In the genomic region with DNA sequence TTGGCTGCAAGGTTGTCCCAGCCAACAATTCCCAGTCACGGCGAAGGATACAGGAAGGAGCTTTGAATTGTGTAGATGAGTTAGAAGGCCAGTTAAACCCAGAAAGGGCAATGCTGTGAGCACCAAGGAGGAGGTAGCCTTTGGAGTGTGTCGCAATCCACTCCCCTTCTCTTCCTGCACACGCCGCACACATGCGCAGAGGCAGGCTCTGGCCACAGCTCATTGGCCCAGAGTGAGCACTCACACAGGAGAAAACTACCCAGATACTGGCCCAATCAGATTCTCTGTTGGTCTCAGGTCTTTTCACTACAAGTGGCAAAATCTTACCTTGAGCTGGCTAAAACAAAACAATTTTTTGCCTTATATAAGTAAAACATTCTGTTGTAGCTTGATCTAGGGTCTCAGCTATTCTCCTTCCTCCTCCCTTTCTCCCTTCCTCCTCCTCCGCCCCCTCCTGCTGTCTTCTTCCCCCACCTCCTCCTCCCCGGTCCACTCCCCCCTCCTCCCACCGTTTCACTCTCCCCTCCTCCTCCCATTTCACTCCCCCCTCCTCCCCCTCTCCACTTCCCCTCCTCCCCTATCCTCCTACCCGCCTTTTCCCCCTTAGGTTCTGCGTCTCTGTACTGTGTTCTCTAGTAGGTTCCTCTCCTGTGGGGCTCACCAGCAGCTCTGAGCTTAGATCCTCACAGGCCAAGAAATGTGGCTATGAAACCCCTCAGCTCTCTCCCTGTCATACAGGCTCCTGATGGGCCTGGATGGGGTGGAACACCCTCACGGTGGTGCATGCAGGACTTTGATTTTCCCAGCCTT, we compare ENCODE assay signal across 9 cellular contexts.
DNase-seq lines count a peak whose midpoint lies in the region; ATAC-seq and TF ChIP-seq lines count a peak whose summit lies in the region.
"Had no signal": no experiment of that assay in that cellular context is flagged by ENCODE, and none has a peak within 500 bp of the region (broad histone marks: within the 10 kb centered on the region; RNA-seq: fewer than 3 reads in every experiment).

No MANE protein-coding gene starts in this region.

- H3K4me3 ChIP-seq in heart left ventricle = no peak overlapping the region
- no peak overlapping the region for H3K4me3 ChIP-seq in suprapubic skin

- CTCF ChIA-PET in activated CD4-positive, alpha-beta T cell treated with anti-CD3 and anti-CD28 coated beads for 36 hours (lab: Charles Lee) = interaction anchor here (0.8 to 1.3 kb wide), 2 partner anchors 9 to 78 kb away, joined by 3 read pairs; no protein-coding TSS in a partner anchor

- H3K9me3 ChIP-seq in heart left ventricle (peaks cover 0 to 4% (median 0%) of the 10 kb centered on the region in 12 donors), suprapubic skin (no peaks in the 10 kb centered on the region)

- peaks cover 28% of the 10 kb centered on the region for H3K4me1 Mint-ChIP-seq in activated CD4-positive, alpha-beta T cell treated with anti-CD3 and anti-CD28 coated beads for 36 hours
- H3K4me1 Mint-ChIP-seq in stimulated activated naive CD8-positive, alpha-beta T cell treated with anti-CD3 and anti-CD28 coated beads, Interleukin-15, amount 100 ng/mL, for 72 hours = peaks cover 22% of the 10 kb centered on the region

- POLR2A ChIA-PET in activated CD4-positive, alpha-beta T cell treated with anti-CD3 and anti-CD28 coated beads for 36 hours (lab: Charles Lee) = interaction anchor here (0.5 to 0.6 kb wide), 3 partner anchors 9 to 548 kb away, joined by 3 to 4 read pairs (median 3); partner anchors contain the start of gene CPPED1

- intact Hi-C loops in activated CD4-positive, alpha-beta T cell treated with anti-CD3 and anti-CD28 coated beads for 36 hours (cut with DNase I, micrococcal nuclease) = loop anchor here (2.0 to 10.0 kb wide), 4 partner anchors 80 to 994 kb away; no protein-coding TSS in a partner anchor
- intact Hi-C loops in heart left ventricle (cut with DNase I) = loop anchor here in 7 of 10 donors (5.0 to 10.0 kb wide), 5 partner anchors 359 to 996 kb away; no protein-coding TSS in a partner anchor

- peaks cover 0 to 24% (median 1%) of the 10 kb centered on the region in 12 donors for H3K4me1 ChIP-seq in heart left ventricle
- no peaks in the 10 kb centered on the region for H3K4me1 ChIP-seq in suprapubic skin

- ATAC-seq in activated CD4-positive, alpha-beta T cell treated with anti-CD3 and anti-CD28 coated beads for 36 hours = peak; percentile 83
- ATAC-seq in heart left ventricle = peak in 3 of 4 donors; percentile 53 to 65 (median 54)
- ATAC-seq in stimulated activated naive CD8-positive, alpha-beta T cell treated with anti-CD3 and anti-CD28 coated beads, Interleukin-15, amount 100 ng/mL, for 72 hours = peak; percentile 92
- no peak for ATAC-seq in SK-N-SH treated with all-trans-retinoic acid at 6 μM for 48 hours

- H3K36me3 ChIP-seq in heart left ventricle = no peaks in the 10 kb centered on the region
- H3K36me3 ChIP-seq in suprapubic skin = no peaks in the 10 kb centered on the region

- WGBS in heart left ventricle, 4 donors = 57 to 72% (median 64%) methylated on average over 12 of the region's 12 CpGs
- WGBS in suprapubic skin = 73% methylated on average over 12 of the region's 12 CpGs

- no peak for TF ChIP-seq POLR2A in heart left ventricle (IDR thresholded peaks at IDR 0.05)
- TF ChIP-seq POLR2A in suprapubic skin (IDR thresholded peaks at IDR 0.05) = no peak

- H3K27ac ChIP-seq in heart left ventricle = peak overlapping the region in 1 of 12 donors; percentile 79
- no peak overlapping the region for H3K27ac ChIP-seq in suprapubic skin

- DNase-seq in activated CD4-positive, alpha-beta T cell treated with anti-CD3 and anti-CD28 coated beads for 36 hours = peak; percentile 65
- DNase-seq in activated CD4-positive, alpha-beta T cell treated with anti-CD3 and anti-CD28 coated beads, Interleukin-2, amount 50 U/mL, for 4 hours = no peak
- peak; percentile 10 for DNase-seq in OCI-M1 (lab: John Stamatoyannopoulos, UW)
- peak; percentile 24 to 74 (median 41) for DNase-seq in heart left ventricle
- peak; percentile 31 to 50 for DNase-seq in stimulated activated naive CD8-positive, alpha-beta T cell treated with anti-CD3 and anti-CD28 coated beads, Interleukin-15, amount 100 ng/mL, for 72 hours
- DNase-seq in NCI-H1436 (lab: John Stamatoyannopoulos, UW) = no peak
- DNase-seq in suprapubic skin (ENCODE audit: low spot score in 2 of 2) = no peak
- DNase-seq: endodermal cell had no signal

- peak overlapping the region; percentile 64 for H3K27ac Mint-ChIP-seq in activated CD4-positive, alpha-beta T cell treated with anti-CD3 and anti-CD28 coated beads for 36 hours
- peak overlapping the region; percentile 95 to 96 for H3K27ac Mint-ChIP-seq in stimulated activated naive CD8-positive, alpha-beta T cell treated with anti-CD3 and anti-CD28 coated beads, Interleukin-15, amount 100 ng/mL, for 72 hours
- H3K27ac Mint-ChIP-seq: endodermal cell had no signal

- H3K27me3 Mint-ChIP-seq in activated CD4-positive, alpha-beta T cell treated with anti-CD3 and anti-CD28 coated beads for 36 hours = no peaks in the 10 kb centered on the region
- H3K27me3 Mint-ChIP-seq in stimulated activated naive CD8-positive, alpha-beta T cell treated with anti-CD3 and anti-CD28 coated beads, Interleukin-15, amount 100 ng/mL, for 72 hours = no peaks in the 10 kb centered on the region

- no peaks in the 10 kb centered on the region for H3K9me3 Mint-ChIP-seq in activated CD4-positive, alpha-beta T cell treated with anti-CD3 and anti-CD28 coated beads for 36 hours (ENCODE audit: low read depth)
- H3K9me3 Mint-ChIP-seq in stimulated activated naive CD8-positive, alpha-beta T cell treated with anti-CD3 and anti-CD28 coated beads, Interleukin-15, amount 100 ng/mL, for 72 hours = no peaks in the 10 kb centered on the region
- H3K9me3 Mint-ChIP-seq: endodermal cell had no signal

- H3K27me3 ChIP-seq in heart left ventricle = no peaks in the 10 kb centered on the region
- no peaks in the 10 kb centered on the region for H3K27me3 ChIP-seq in suprapubic skin

- no peaks in the 10 kb centered on the region for H3K36me3 Mint-ChIP-seq in activated CD4-positive, alpha-beta T cell treated with anti-CD3 and anti-CD28 coated beads for 36 hours (ENCODE audit: low read depth)

- H3K4me3 Mint-ChIP-seq in activated CD4-positive, alpha-beta T cell treated with anti-CD3 and anti-CD28 coated beads for 36 hours = peak overlapping the region; percentile 5
- H3K4me3 Mint-ChIP-seq in stimulated activated naive CD8-positive, alpha-beta T cell treated with anti-CD3 and anti-CD28 coated beads, Interleukin-15, amount 100 ng/mL, for 72 hours = peak overlapping the region; percentile 48 to 66
- H3K4me3 Mint-ChIP-seq: endodermal cell had no signal

- no peak for TF ChIP-seq CTCF in heart left ventricle (IDR thresholded peaks at IDR 0.05)
- no peak for TF ChIP-seq CTCF in suprapubic skin (IDR thresholded peaks at IDR 0.05)

- no peak for TF ChIP-seq EP300 in suprapubic skin (IDR thresholded peaks at IDR 0.05)

TF ChIP-seq in SK-N-SH treated with all-trans-retinoic acid at 6 μM for 48 hours, 23 proteins besides CTCF, POLR2A, EP300 and RAD21:
- TF ChIP-seq ESRRG (CRISPR knock-in tag; IDR thresholded peaks at IDR 0.05) (no peak), ZNF565 (CRISPR knock-in tag; conservative IDR thresholded peaks at IDR 0.05; ENCODE audit: low read depth) (no peak), ZFP3 (CRISPR knock-in tag; IDR thresholded peaks at IDR 0.05) (no peak), ZNF8 (CRISPR knock-in tag; IDR thresholded peaks at IDR 0.05) (no peak), TCF4 (CRISPR knock-in tag; IDR thresholded peaks at IDR 0.05; ENCODE audit: borderline replicate concordance) (no peak)

Comparison
In these comparisons a context has a peak if more than half of its experiments do, and no peak if none do; other contexts are left out.
1. DNase-seq: peak in activated CD4-positive, alpha-beta T cell treated with anti-CD3 and anti-CD28 coated beads for 36 hours (single experiment), OCI-M1 (single experiment), heart left ventricle (5 of 5) and stimulated activated naive CD8-positive, alpha-beta T cell treated with anti-CD3 and anti-CD28 coated beads, Interleukin-15, amount 100 ng/mL, for 72 hours (2 of 2); none in activated CD4-positive, alpha-beta T cell treated with anti-CD3 and anti-CD28 coated beads, Interleukin-2, amount 50 U/mL, for 4 hours (0 of 2), NCI-H1436 (single experiment) and suprapubic skin (0 of 2).